In the genomic region with DNA sequence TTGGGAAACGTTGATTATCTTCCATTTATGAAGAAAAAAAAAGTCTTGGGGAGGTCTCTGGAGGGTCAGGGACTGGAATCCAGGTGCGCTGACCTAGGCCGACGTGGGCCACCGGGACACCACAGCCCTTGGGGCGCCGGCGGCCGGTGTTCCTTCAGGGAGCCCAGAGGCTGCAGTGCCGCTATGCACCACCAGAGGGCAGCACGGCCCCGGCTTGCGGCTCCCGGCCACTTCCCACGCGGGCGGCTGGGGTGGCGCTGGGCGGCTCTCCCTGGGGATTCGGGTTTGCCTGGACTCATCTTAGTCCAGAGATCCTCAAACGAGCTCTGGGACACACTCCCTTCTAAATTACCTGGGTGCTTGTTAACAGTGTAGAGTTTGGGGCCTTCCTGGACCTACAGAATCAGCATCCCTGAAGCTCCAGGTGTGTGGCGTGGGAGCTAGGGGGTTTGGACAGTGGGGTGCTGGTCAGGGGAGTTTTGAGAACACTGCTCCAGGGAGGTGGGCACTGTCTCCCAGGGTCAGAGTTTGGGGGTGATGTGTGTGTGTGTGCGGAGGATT, we compare ENCODE assay signal across 1 cellular context.
TF ChIP-seq lines count a peak whose summit lies in the region.

No MANE protein-coding gene starts in this region.

TF ChIP-seq in HepG2, 621 proteins besides CTCF, POLR2A, EP300 and RAD21 (continued from another document and continues in another):
- TF ChIP-seq, protein P1, sequence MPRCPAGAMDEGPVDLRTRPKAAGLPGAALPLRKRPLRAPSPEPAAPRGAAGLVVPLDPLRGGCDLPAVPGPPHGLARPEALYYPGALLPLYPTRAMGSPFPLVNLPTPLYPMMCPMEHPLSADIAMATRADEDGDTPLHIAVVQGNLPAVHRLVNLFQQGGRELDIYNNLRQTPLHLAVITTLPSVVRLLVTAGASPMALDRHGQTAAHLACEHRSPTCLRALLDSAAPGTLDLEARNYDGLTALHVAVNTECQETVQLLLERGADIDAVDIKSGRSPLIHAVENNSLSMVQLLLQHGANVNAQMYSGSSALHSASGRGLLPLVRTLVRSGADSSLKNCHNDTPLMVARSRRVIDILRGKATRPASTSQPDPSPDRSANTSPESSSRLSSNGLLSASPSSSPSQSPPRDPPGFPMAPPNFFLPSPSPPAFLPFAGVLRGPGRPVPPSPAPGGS (CRISPR knock-in tag; IDR thresholded peaks at IDR 0.05): no peak
- TF ChIP-seq NR2F6 (IDR thresholded peaks at IDR 0.05): no peak
- no peak for TF ChIP-seq NR2F6 (CRISPR knock-in tag; IDR thresholded peaks at IDR 0.05)
- no peak for TF ChIP-seq ZNF496 (CRISPR knock-in tag; IDR thresholded peaks at IDR 0.05; ENCODE audit: insufficient replicate concordance)
- no peak for TF ChIP-seq KDM1A (CRISPR knock-in tag; IDR thresholded peaks at IDR 0.05)
- TF ChIP-seq, protein P2, sequence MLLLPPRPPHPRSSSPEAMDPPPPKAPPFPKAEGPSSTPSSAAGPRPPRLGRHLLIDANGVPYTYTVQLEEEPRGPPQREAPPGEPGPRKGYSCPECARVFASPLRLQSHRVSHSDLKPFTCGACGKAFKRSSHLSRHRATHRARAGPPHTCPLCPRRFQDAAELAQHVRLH (CRISPR knock-in tag; IDR thresholded peaks at IDR 0.05; ENCODE audit: borderline replicate concordance, low read depth): no peak
- TF ChIP-seq MLLT10 (CRISPR knock-in tag; IDR thresholded peaks at IDR 0.05): no peak
- TF ChIP-seq, protein P3, sequence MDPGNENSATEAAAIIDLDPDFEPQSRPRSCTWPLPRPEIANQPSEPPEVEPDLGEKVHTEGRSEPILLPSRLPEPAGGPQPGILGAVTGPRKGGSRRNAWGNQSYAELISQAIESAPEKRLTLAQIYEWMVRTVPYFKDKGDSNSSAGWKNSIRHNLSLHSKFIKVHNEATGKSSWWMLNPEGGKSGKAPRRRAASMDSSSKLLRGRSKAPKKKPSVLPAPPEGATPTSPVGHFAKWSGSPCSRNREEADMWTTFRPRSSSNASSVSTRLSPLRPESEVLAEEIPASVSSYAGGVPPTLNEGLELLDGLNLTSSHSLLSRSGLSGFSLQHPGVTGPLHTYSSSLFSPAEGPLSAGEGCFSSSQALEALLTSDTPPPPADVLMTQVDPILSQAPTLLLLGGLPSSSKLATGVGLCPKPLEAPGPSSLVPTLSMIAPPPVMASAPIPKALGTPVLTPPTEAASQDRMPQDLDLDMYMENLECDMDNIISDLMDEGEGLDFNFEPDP (CRISPR knock-in tag; conservative IDR thresholded peaks at IDR 0.05): no peak
- TF ChIP-seq HDAC2 (CRISPR knock-in tag; IDR thresholded peaks at IDR 0.05): no peak
- no peak for TF ChIP-seq CENPX (CRISPR knock-in tag; IDR thresholded peaks at IDR 0.05)
- TF ChIP-seq, protein P4, sequence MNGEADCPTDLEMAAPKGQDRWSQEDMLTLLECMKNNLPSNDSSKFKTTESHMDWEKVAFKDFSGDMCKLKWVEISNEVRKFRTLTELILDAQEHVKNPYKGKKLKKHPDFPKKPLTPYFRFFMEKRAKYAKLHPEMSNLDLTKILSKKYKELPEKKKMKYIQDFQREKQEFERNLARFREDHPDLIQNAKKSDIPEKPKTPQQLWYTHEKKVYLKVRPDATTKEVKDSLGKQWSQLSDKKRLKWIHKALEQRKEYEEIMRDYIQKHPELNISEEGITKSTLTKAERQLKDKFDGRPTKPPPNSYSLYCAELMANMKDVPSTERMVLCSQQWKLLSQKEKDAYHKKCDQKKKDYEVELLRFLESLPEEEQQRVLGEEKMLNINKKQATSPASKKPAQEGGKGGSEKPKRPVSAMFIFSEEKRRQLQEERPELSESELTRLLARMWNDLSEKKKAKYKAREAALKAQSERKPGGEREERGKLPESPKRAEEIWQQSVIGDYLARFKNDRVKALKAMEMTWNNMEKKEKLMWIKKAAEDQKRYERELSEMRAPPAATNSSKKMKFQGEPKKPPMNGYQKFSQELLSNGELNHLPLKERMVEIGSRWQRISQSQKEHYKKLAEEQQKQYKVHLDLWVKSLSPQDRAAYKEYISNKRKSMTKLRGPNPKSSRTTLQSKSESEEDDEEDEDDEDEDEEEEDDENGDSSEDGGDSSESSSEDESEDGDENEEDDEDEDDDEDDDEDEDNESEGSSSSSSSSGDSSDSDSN (CRISPR knock-in tag; IDR thresholded peaks at IDR 0.05): no peak
- peak; percentile 72; the same call in 1 of the 2 replicates for TF ChIP-seq MYC (CRISPR knock-in tag; IDR thresholded peaks at IDR 0.05; ENCODE audit: borderline replicate concordance)
- TF ChIP-seq ZSCAN20 (CRISPR knock-in tag; IDR thresholded peaks at IDR 0.05; ENCODE audit: borderline replicate concordance): no peak
- TF ChIP-seq ISX (CRISPR knock-in tag; conservative IDR thresholded peaks at IDR 0.05): no peak
- TF ChIP-seq, protein P5, sequence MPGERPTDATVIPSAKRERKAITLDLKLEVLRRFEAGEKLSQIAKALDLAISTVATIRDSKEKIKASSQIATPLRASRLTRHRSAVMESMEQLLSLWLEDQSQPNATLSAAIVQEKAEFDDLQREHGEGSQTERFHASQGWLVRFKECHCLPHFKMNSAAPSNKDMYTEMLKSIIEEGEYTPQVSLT (CRISPR knock-in tag; IDR thresholded peaks at IDR 0.05; ENCODE audit: borderline replicate concordance, low read depth): no peak
- no peak for TF ChIP-seq XBP1 (CRISPR knock-in tag; IDR thresholded peaks at IDR 0.05)
- no peak; the same call in 1 of the 2 replicates for TF ChIP-seq ZNF564 (CRISPR knock-in tag; IDR thresholded peaks at IDR 0.05)
- no peak for TF ChIP-seq NFRKB (IDR thresholded peaks at IDR 0.05)
- no peak for TF ChIP-seq KDM6A (CRISPR knock-in tag; IDR thresholded peaks at IDR 0.05; ENCODE audit: low read depth)
- no peak for TF ChIP-seq CCDC6 (CRISPR knock-in tag; IDR thresholded peaks at IDR 0.05)
- TF ChIP-seq MED8 (CRISPR knock-in tag; IDR thresholded peaks at IDR 0.05; ENCODE audit: insufficient replicate concordance): no peak
- no peak for TF ChIP-seq TMF1 (CRISPR knock-in tag; IDR thresholded peaks at IDR 0.05; ENCODE audit: low read depth)
- peak; percentile 62; the same call in 1 of the 2 replicates for TF ChIP-seq ZNF737 (CRISPR knock-in tag; IDR thresholded peaks at IDR 0.05; ENCODE audit: borderline replicate concordance)
- TF ChIP-seq GZF1 (CRISPR knock-in tag; IDR thresholded peaks at IDR 0.05): no peak
- TF ChIP-seq ZKSCAN8 (CRISPR knock-in tag; IDR thresholded peaks at IDR 0.05; ENCODE audit: borderline replicate concordance): no peak
- TF ChIP-seq, protein P6, sequence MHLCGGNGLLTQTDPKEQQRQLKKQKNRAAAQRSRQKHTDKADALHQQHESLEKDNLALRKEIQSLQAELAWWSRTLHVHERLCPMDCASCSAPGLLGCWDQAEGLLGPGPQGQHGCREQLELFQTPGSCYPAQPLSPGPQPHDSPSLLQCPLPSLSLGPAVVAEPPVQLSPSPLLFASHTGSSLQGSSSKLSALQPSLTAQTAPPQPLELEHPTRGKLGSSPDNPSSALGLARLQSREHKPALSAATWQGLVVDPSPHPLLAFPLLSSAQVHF (CRISPR knock-in tag; IDR thresholded peaks at IDR 0.05): 0 out of 2 replicates have a peak, but pooled peaks have one; percentile 22
- TF ChIP-seq, protein P7, sequence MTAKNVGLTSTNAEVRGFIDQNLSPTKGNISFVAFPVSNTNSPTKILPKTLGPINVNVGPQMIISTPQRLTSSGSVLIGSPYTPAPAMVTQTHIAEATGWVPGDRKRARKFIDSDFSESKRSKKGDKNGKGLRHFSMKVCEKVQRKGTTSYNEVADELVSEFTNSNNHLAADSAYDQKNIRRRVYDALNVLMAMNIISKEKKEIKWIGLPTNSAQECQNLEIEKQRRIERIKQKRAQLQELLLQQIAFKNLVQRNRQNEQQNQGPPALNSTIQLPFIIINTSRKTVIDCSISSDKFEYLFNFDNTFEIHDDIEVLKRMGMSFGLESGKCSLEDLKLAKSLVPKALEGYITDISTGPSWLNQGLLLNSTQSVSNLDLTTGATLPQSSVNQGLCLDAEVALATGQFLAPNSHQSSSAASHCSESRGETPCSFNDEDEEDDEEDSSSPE (CRISPR knock-in tag; IDR thresholded peaks at IDR 0.05): no peak; the same call in 1 of the 2 replicates
- TF ChIP-seq HNRNPH1 (optimal IDR thresholded peaks at IDR 0.05; ENCODE audit: low read depth, low read length): no peak
- TF ChIP-seq, protein P8, sequence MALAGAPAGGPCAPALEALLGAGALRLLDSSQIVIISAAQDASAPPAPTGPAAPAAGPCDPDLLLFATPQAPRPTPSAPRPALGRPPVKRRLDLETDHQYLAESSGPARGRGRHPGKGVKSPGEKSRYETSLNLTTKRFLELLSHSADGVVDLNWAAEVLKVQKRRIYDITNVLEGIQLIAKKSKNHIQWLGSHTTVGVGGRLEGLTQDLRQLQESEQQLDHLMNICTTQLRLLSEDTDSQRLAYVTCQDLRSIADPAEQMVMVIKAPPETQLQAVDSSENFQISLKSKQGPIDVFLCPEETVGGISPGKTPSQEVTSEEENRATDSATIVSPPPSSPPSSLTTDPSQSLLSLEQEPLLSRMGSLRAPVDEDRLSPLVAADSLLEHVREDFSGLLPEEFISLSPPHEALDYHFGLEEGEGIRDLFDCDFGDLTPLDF (CRISPR knock-in tag; IDR thresholded peaks at IDR 0.05): no peak
- TF ChIP-seq, protein P9, sequence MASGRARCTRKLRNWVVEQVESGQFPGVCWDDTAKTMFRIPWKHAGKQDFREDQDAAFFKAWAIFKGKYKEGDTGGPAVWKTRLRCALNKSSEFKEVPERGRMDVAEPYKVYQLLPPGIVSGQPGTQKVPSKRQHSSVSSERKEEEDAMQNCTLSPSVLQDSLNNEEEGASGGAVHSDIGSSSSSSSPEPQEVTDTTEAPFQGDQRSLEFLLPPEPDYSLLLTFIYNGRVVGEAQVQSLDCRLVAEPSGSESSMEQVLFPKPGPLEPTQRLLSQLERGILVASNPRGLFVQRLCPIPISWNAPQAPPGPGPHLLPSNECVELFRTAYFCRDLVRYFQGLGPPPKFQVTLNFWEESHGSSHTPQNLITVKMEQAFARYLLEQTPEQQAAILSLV (CRISPR knock-in tag; IDR thresholded peaks at IDR 0.05; ENCODE audit: borderline replicate concordance): peak; percentile 81; the same call in 1 of the 2 replicates
- TF ChIP-seq ZZZ3 (CRISPR knock-in tag; IDR thresholded peaks at IDR 0.05; ENCODE audit: borderline replicate concordance): no peak
- TF ChIP-seq, protein P10, sequence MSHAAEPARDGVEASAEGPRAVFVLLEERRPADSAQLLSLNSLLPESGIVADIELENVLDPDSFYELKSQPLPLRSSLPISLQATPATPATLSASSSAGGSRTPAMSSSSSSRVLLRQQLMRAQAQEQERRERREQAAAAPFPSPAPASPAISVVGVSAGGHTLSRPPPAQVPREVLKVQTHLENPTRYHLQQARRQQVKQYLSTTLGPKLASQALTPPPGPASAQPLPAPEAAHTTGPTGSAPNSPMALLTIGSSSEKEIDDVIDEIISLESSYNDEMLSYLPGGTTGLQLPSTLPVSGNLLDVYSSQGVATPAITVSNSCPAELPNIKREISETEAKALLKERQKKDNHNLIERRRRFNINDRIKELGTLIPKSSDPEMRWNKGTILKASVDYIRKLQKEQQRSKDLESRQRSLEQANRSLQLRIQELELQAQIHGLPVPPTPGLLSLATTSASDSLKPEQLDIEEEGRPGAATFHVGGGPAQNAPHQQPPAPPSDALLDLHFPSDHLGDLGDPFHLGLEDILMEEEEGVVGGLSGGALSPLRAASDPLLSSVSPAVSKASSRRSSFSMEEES (CRISPR knock-in tag; IDR thresholded peaks at IDR 0.05): no peak
- TF ChIP-seq ARNT2 (CRISPR knock-in tag; IDR thresholded peaks at IDR 0.05; ENCODE audit: low read depth): no peak
- TF ChIP-seq, protein P11, sequence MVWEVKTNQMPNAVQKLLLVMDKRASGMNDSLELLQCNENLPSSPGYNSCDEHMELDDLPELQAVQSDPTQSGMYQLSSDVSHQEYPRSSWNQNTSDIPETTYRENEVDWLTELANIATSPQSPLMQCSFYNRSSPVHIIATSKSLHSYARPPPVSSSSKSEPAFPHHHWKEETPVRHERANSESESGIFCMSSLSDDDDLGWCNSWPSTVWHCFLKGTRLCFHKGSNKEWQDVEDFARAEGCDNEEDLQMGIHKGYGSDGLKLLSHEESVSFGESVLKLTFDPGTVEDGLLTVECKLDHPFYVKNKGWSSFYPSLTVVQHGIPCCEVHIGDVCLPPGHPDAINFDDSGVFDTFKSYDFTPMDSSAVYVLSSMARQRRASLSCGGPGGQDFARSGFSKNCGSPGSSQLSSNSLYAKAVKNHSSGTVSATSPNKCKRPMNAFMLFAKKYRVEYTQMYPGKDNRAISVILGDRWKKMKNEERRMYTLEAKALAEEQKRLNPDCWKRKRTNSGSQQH (CRISPR knock-in tag; IDR thresholded peaks at IDR 0.05; ENCODE audit: low read depth): no peak; the same call in 1 of the 2 replicates
- TF ChIP-seq ZFP41 (CRISPR knock-in tag; IDR thresholded peaks at IDR 0.05; ENCODE audit: borderline replicate concordance): no peak
- TF ChIP-seq CHD2 (IDR thresholded peaks at IDR 0.05; ENCODE audit: low read depth, low read length): no peak
- TF ChIP-seq, protein P12, sequence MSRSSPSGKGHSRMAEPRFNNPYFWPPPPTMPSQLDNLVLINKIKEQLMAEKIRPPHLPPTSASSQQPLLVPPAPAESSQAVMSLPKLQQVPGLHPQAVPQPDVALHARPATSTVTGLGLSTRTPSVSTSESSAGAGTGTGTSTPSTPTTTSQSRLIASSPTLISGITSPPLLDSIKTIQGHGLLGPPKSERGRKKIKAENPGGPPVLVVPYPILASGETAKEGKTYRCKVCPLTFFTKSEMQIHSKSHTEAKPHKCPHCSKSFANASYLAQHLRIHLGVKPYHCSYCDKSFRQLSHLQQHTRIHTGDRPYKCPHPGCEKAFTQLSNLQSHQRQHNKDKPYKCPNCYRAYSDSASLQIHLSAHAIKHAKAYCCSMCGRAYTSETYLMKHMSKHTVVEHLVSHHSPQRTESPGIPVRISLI (CRISPR knock-in tag; IDR thresholded peaks at IDR 0.05; ENCODE audit: borderline replicate concordance): no peak
- no peak for TF ChIP-seq U2AF2 (IDR thresholded peaks at IDR 0.05; ENCODE audit: low read depth, low read length)
- TF ChIP-seq ETV6 (CRISPR knock-in tag; conservative IDR thresholded peaks at IDR 0.05): no peak
- TF ChIP-seq CEBPB (IDR thresholded peaks at IDR 0.05; ENCODE audit: borderline replicate concordance, low read depth, low read length): no peak
- TF ChIP-seq ZNF703 (CRISPR knock-in tag; IDR thresholded peaks at IDR 0.05; ENCODE audit: borderline replicate concordance): no peak
- TF ChIP-seq HOXA5 (CRISPR knock-in tag; IDR thresholded peaks at IDR 0.05): no peak
- 0 out of 2 replicates have a peak, but pooled peaks have one; percentile 31 for TF ChIP-seq FOSL2 (CRISPR knock-in tag; IDR thresholded peaks at IDR 0.05)
- no peak for TF ChIP-seq ZNF672 (CRISPR knock-in tag; IDR thresholded peaks at IDR 0.05)
- TF ChIP-seq SP4 (CRISPR knock-in tag; IDR thresholded peaks at IDR 0.05): peak; percentile 68
- TF ChIP-seq, protein P13, sequence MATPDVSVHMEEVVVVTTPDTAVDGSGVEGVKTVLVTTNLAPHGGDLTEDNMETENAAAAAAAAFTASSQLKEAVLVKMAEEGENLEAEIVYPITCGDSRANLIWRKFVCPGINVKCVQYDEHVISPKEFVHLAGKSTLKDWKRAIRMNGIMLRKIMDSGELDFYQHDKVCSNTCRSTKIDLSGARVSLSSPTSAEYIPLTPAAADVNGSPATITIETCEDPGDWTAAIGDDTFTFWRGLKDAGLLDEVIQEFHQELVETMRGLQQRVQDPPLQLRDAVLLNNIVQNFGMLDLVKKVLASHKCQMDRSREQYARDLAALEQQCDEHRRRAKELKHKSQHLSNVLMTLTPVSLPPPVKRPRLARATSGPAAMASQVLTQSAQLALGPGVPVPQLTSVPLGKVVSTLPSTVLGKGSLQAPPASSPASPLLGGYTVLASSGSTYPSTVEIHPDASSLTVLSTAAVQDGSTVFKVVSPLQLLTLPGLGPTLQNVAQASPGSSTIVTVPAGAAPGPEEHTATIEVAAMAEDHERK (CRISPR knock-in tag; IDR thresholded peaks at IDR 0.05; ENCODE audit: low read depth): no peak
- TF ChIP-seq ZNF20 (CRISPR knock-in tag; IDR thresholded peaks at IDR 0.05): no peak
- no peak for TF ChIP-seq PPARG (CRISPR knock-in tag; conservative IDR thresholded peaks at IDR 0.05)
- no peak for TF ChIP-seq TOE1 (CRISPR knock-in tag; IDR thresholded peaks at IDR 0.05)
